Comparison of ENCODE assay signal across 25 cellular contexts in the genomic region with DNA sequence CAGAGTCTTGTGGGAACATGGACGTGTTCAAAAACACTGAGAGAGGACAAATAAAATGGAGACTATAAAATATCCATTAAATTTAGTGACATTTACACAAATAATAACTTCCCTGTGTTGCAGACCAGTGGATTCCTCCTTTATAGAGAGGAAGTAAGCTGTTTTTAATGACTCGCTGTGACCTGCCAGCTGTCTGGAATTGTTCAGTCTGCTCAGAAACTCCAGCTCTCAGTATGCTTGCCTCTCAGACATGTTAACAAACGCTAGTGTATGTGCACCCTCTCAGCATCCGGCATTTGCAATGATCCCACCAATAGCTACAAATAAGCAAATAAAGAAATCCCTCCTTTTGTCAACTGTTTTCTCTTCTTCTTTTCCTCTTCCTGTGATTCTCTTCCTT.
DNase-seq lines count a peak whose midpoint lies in the region; ATAC-seq and TF ChIP-seq lines count a peak whose summit lies in the region.
"Had no signal": no experiment of that assay in that cellular context is flagged by ENCODE, and none has a peak within 500 bp of the region (broad histone marks: within the 10 kb centered on the region; RNA-seq: fewer than 3 reads in every experiment).

No MANE protein-coding gene starts in this region.

- H4K20me1 ChIP-seq in fibroblast of lung (ENCODE audit: control insufficient read depth, extremely low read depth, insufficient read depth, low read length): no peaks in the 10 kb centered on the region

- H3K27me3 ChIP-seq in fibroblast of lung (ENCODE audit: control insufficient read depth, insufficient read depth, low read length) (no peaks in the 10 kb centered on the region), right cardiac atrium (ENCODE audit: control insufficient read depth, insufficient read depth) (no peaks in the 10 kb centered on the region)
- H3K27me3 ChIP-seq: colonic mucosa had no signal

- intact Hi-C loops in right cardiac atrium (cut with DNase I): no loop called here

- TF ChIP-seq CTCF in fibroblast of lung (conservative IDR thresholded peaks at IDR 0.05 in 1 of 2, IDR thresholded peaks at IDR 0.05 in 1 of 2; ENCODE audit: low read depth in 1 of 2, low read length in 2 of 2): no peak

- no peaks in the 10 kb centered on the region for H3K9me3 ChIP-seq in fibroblast of lung (ENCODE audit: control insufficient read depth, insufficient read depth, low read depth, low read length)
- no peaks in the 10 kb centered on the region for H3K9me3 ChIP-seq in right cardiac atrium (ENCODE audit: control insufficient read depth, low read length)
- H3K9me3 ChIP-seq: colonic mucosa had no signal

- no peak overlapping the region for H3K4me3 Mint-ChIP-seq in activated naive CD4-positive, alpha-beta T cell treated with anti-CD3 and anti-CD28 coated beads, Interleukin-2, amount 10 ng/mL, durations not matched to agents 7 days and 5 days
- H3K4me3 Mint-ChIP-seq: activated naive CD8-positive, alpha-beta T cell treated with anti-CD3 and anti-CD28 coated beads, Interleukin-2, amount 50 U/mL, for 24 hours; brain; CD8-positive, alpha-beta T cell; endodermal cell; nephron progenitor cell; WTC11 had no signal

- no peak overlapping the region for H3K4me2 ChIP-seq in fibroblast of lung (ENCODE audit: extremely low read depth, insufficient read depth, low read length)

- H3K4me1 ChIP-seq in fibroblast of lung (ENCODE audit: control insufficient read depth, extremely low read depth, insufficient read depth, low read length) (no peaks in the 10 kb centered on the region), right cardiac atrium (ENCODE audit: control insufficient read depth, insufficient read depth, low read length) (no peaks in the 10 kb centered on the region)
- H3K4me1 ChIP-seq: colonic mucosa had no signal

- H3K4me1 Mint-ChIP-seq in activated naive CD4-positive, alpha-beta T cell treated with anti-CD3 and anti-CD28 coated beads, Interleukin-2, amount 10 ng/mL, durations not matched to agents 7 days and 5 days: no peaks in the 10 kb centered on the region
- H3K4me1 Mint-ChIP-seq: activated naive CD8-positive, alpha-beta T cell treated with anti-CD3 and anti-CD28 coated beads, Interleukin-2, amount 50 U/mL, for 24 hours; brain; endodermal cell; nephron progenitor cell; WTC11 had no signal

- H3K27me3 Mint-ChIP-seq in activated naive CD4-positive, alpha-beta T cell treated with anti-CD3 and anti-CD28 coated beads, Interleukin-2, amount 10 ng/mL, durations not matched to agents 7 days and 5 days: no peaks in the 10 kb centered on the region
- H3K27me3 Mint-ChIP-seq: activated naive CD8-positive, alpha-beta T cell treated with anti-CD3 and anti-CD28 coated beads, Interleukin-2, amount 50 U/mL, for 24 hours had no signal

- no peaks in the 10 kb centered on the region for H3K9me3 Mint-ChIP-seq in activated naive CD4-positive, alpha-beta T cell treated with anti-CD3 and anti-CD28 coated beads, Interleukin-2, amount 10 ng/mL, durations not matched to agents 7 days and 5 days

- H3K27ac ChIP-seq in fibroblast of lung (ENCODE audit: insufficient read depth, low read length) (no peak overlapping the region), right cardiac atrium (ENCODE audit: low read length) (no peak overlapping the region)
- H3K27ac ChIP-seq: colonic mucosa had no signal

- CTCF ChIA-PET in activated naive CD4-positive, alpha-beta T cell treated with anti-CD3 and anti-CD28 coated beads, Interleukin-2, amount 10 ng/mL, durations not matched to agents 7 days and 5 days (lab: Charles Lee): no interaction called here

- peak overlapping the region; percentile 49 for H2AFZ ChIP-seq in fibroblast of lung (ENCODE audit: low read length)

- H3K36me3 Mint-ChIP-seq in activated naive CD4-positive, alpha-beta T cell treated with anti-CD3 and anti-CD28 coated beads, Interleukin-2, amount 10 ng/mL, durations not matched to agents 7 days and 5 days: no peaks in the 10 kb centered on the region
- H3K36me3 Mint-ChIP-seq: brain; CD8-positive, alpha-beta T cell had no signal

- DNase-seq in ELR (ENCODE audit: low read depth): peak; percentile 42
- DNase-seq in NCI-H524 (lab: John Stamatoyannopoulos, UW): peak; percentile 14 to 68
- peak in 1 of 2 donors; percentile 16 for DNase-seq in fibroblast of lung (ENCODE audit: low read depth in 2 of 2)
- DNase-seq in renal cortical epithelial cell (ENCODE audit: low read depth): peak; percentile 20
- no peak for DNase-seq in activated naive CD4-positive, alpha-beta T cell treated with anti-CD3 and anti-CD28 coated beads, Interleukin-2, amount 10 ng/mL, durations not matched to agents 7 days and 5 days
- no peak for DNase-seq in right cardiac atrium
- DNase-seq: activated CD4-positive, alpha-beta T cell treated with anti-CD3 and anti-CD28 coated beads, Interleukin-2, amount 50 U/mL, for 4 hours; activated effector memory CD4-positive, alpha-beta T cell treated with Interleukin-2 at 50 U/mL for 16 hours; activated naive CD8-positive, alpha-beta T cell treated with anti-CD3 and anti-CD28 coated beads, Interleukin-2, amount 50 U/mL, for 24 hours; CD8-positive, alpha-beta T cell; colonic mucosa; endodermal cell; GOT3; Karpas-422; left ventricle myocardium superior; NCI-H1092 treated with DMSO at 0.1 percent for 48 hours; NCI-H2107; NCI-H526 treated with DMSO at 0.1 percent for 48 hours; nephron progenitor cell; posterior cingulate gyrus; T-helper 9 cell had no signal

- no peak overlapping the region for H3K9ac ChIP-seq in fibroblast of lung (ENCODE audit: insufficient read depth, low read length)

- 45% methylated on average over 4 of the region's 4 CpGs for WGBS in right cardiac atrium

- no peaks in the 10 kb centered on the region for H3K36me3 ChIP-seq in fibroblast of lung (ENCODE audit: control insufficient read depth, insufficient read depth, low read length)
- H3K36me3 ChIP-seq: colonic mucosa had no signal

- no peak overlapping the region for H3K27ac Mint-ChIP-seq in activated naive CD4-positive, alpha-beta T cell treated with anti-CD3 and anti-CD28 coated beads, Interleukin-2, amount 10 ng/mL, durations not matched to agents 7 days and 5 days
- H3K27ac Mint-ChIP-seq: activated naive CD8-positive, alpha-beta T cell treated with anti-CD3 and anti-CD28 coated beads, Interleukin-2, amount 50 U/mL, for 24 hours; brain; CD8-positive, alpha-beta T cell; endodermal cell; nephron progenitor cell; WTC11 had no signal

- no peaks in the 10 kb centered on the region for H3K79me2 ChIP-seq in fibroblast of lung (ENCODE audit: control insufficient read depth, insufficient read depth, low read length)

- ATAC-seq in right cardiac atrium (no peak), GM18519 (IDR thresholded peaks at IDR 0.05; ENCODE audit: low FRiP score, unreplicated experiment) (no peak)
- ATAC-seq: activated naive CD8-positive, alpha-beta T cell treated with anti-CD3 and anti-CD28 coated beads, Interleukin-2, amount 50 U/mL, for 24 hours; CD8-positive, alpha-beta T cell; left ventricle myocardium superior; Right ventricle myocardium inferior; WTC11 had no signal

- H3K4me3 ChIP-seq in fibroblast of lung (replicated peaks in 1 of 4; ENCODE audit: control extremely low read depth in 1 of 4, insufficient read depth in 1 of 4, low read depth in 3 of 4, low read length in 4 of 4): no peak overlapping the region
- no peak overlapping the region for H3K4me3 ChIP-seq in right cardiac atrium (ENCODE audit: low read length)
- H3K4me3 ChIP-seq: colonic mucosa had no signal

Comparison
In these comparisons a context has a peak if more than half of its experiments do, and no peak if none do; other contexts are left out.
1. DNase-seq: peak in ELR (single experiment), NCI-H524 (2 of 2) and renal cortical epithelial cell (single experiment); none in activated naive CD4-positive, alpha-beta T cell treated with anti-CD3 and anti-CD28 coated beads, Interleukin-2, amount 10 ng/mL, durations not matched to agents 7 days and 5 days (single experiment) and right cardiac atrium (0 of 3).